In genomic region chr1:15028117-15028516, GRCh38 we compare ENCODE assay signal across 11 cellular contexts.
A peak's percentile ranks its signal among the peaks of the same experiment; 100 is the strongest.
DNase-seq lines count a peak whose midpoint lies in the region; ATAC-seq and TF ChIP-seq lines count a peak whose summit lies in the region.
"Had no signal": no experiment of that assay in that cellular context is flagged by ENCODE, and none has a peak within 500 bp of the region (broad histone marks: within the 10 kb centered on the region; RNA-seq: fewer than 3 reads in every experiment).

No MANE protein-coding gene starts in this region.

- H3K4me2 ChIP-seq in fibroblast of lung (ENCODE audit: extremely low read depth, insufficient read depth, low read length), result peak overlapping the region; percentile 52

- H3K36me3 Mint-ChIP-seq in MCF 10A (ENCODE audit: insufficient read depth, unreplicated experiment), result no peaks in the 10 kb centered on the region

- no peak overlapping the region for H2AFZ ChIP-seq in fibroblast of lung (ENCODE audit: low read length)

- no peaks in the 10 kb centered on the region for H3K79me2 ChIP-seq in fibroblast of lung (ENCODE audit: control insufficient read depth, insufficient read depth, low read length)

- TF ChIP-seq POLR2A in breast epithelium (IDR thresholded peaks at IDR 0.05), result no peak

- no peak for TF ChIP-seq CTCF in breast epithelium (IDR thresholded peaks at IDR 0.05)
- no peak for TF ChIP-seq CTCF in MCF 10A (IDR thresholded peaks at IDR 0.05; ENCODE audit: unreplicated experiment)
- TF ChIP-seq CTCF in fibroblast of lung (conservative IDR thresholded peaks at IDR 0.05 in 1 of 2, IDR thresholded peaks at IDR 0.05 in 1 of 2; ENCODE audit: low read depth in 1 of 2, low read length in 2 of 2), result no peak

- intact Hi-C loops in breast epithelium (cut with DNase I; ENCODE audit: low total_unique reads) (no loop called here), MCF 10A (cut with micrococcal nuclease) (loop anchor here (1.0 to 10.0 kb wide), 4 partner anchors 261 to 1061 kb away; no protein-coding TSS in a partner anchor)

- no peaks in the 10 kb centered on the region for H3K36me3 ChIP-seq in breast epithelium
- no peaks in the 10 kb centered on the region for H3K36me3 ChIP-seq in fibroblast of lung (ENCODE audit: control insufficient read depth, insufficient read depth, low read length)
- H3K36me3 ChIP-seq: colonic mucosa had no signal

- H3K4me1 ChIP-seq in breast epithelium (peaks cover 0 to 6% of the 10 kb centered on the region in 2 donors), fibroblast of lung (ENCODE audit: control insufficient read depth, extremely low read depth, insufficient read depth, low read length) (peaks cover 24% of the 10 kb centered on the region)

- H3K27ac Mint-ChIP-seq in MCF 10A (ENCODE audit: low read depth, unreplicated experiment), result no peak overlapping the region

- DNase-seq in breast epithelium (ENCODE audit: low spot score in 2 of 2) (peak in 1 of 2 donors; percentile 72), MCF 10A (ENCODE audit: unreplicated experiment) (no peak), fibroblast of lung (ENCODE audit: low read depth in 2 of 2) (peak; percentile 28 to 98), midbrain (lab: John Stamatoyannopoulos, UW) (peak; percentile 37), DMS153 treated with DMSO at 0.1 percent for 48 hours (lab: John Stamatoyannopoulos, UW; ENCODE audit: unreplicated experiment) (no peak)
- DNase-seq in activated naive CD4-positive, alpha-beta T cell treated with Interleukin-2 at 50 U/mL for 16 hours, result no peak
- DNase-seq in stimulated activated CD4-positive, alpha-beta T cell treated with anti-CD3 and anti-CD28 coated beads, Interleukin-2, amount 100 ng/mL, for 24 hours, result no peak

- POLR2A ChIA-PET in MCF 10A (lab: Yijun Ruan, JAX), result no interaction called here

- H3K27me3 Mint-ChIP-seq in MCF 10A (ENCODE audit: insufficient read depth, unreplicated experiment), result no peaks in the 10 kb centered on the region

- no peaks in the 10 kb centered on the region for H4K20me1 ChIP-seq in fibroblast of lung (ENCODE audit: control insufficient read depth, extremely low read depth, insufficient read depth, low read length)

- H3K4me3 ChIP-seq in breast epithelium, result no peak overlapping the region
- H3K4me3 ChIP-seq in fibroblast of lung (replicated peaks in 1 of 4; ENCODE audit: control extremely low read depth in 1 of 4, insufficient read depth in 1 of 4, low read depth in 3 of 4, low read length in 4 of 4), result no peak overlapping the region
- H3K4me3 ChIP-seq: colonic mucosa had no signal

- peaks cover 9% of the 10 kb centered on the region for H3K4me1 Mint-ChIP-seq in MCF 10A (ENCODE audit: insufficient read depth, unreplicated experiment)

- ATAC-seq in GM19467 (IDR thresholded peaks at IDR 0.05; ENCODE audit: unreplicated experiment), result no peak

- BruUV-seq in MCF 10A (replicated peaks; lab: Mats Ljungman, UMichigan), result no TSS peak

- H3K27me3 ChIP-seq in breast epithelium, result no peaks in the 10 kb centered on the region
- no peaks in the 10 kb centered on the region for H3K27me3 ChIP-seq in fibroblast of lung (ENCODE audit: control insufficient read depth, insufficient read depth, low read length)
- H3K27me3 ChIP-seq: colonic mucosa had no signal

- peak overlapping the region; percentile 54 to 75 for H3K27ac ChIP-seq in breast epithelium
- H3K27ac ChIP-seq in fibroblast of lung (ENCODE audit: insufficient read depth, low read length), result no peak overlapping the region
- H3K27ac ChIP-seq: 22Rv1, colonic mucosa had no signal

- no peaks in the 10 kb centered on the region for H3K9me3 ChIP-seq in breast epithelium
- H3K9me3 ChIP-seq in fibroblast of lung (ENCODE audit: control insufficient read depth, insufficient read depth, low read depth, low read length), result no peaks in the 10 kb centered on the region
- H3K9me3 ChIP-seq: colonic mucosa had no signal

- H3K9me3 Mint-ChIP-seq in MCF 10A (ENCODE audit: unreplicated experiment), result no peaks in the 10 kb centered on the region
- H3K9me3 Mint-ChIP-seq: neural crest cell had no signal

- H3K4me3 Mint-ChIP-seq in MCF 10A (ENCODE audit: unreplicated experiment), result no peak overlapping the region
- H3K4me3 Mint-ChIP-seq: neural crest cell had no signal

- CTCF ChIA-PET in MCF 10A (lab: Yijun Ruan, JAX), result interaction anchor here (0.6 to 3.1 kb wide), 38 partner anchors 9 to 1062 kb away, joined by 3 to 23 read pairs (median 4); no protein-coding TSS in a partner anchor

- no peak overlapping the region for H3K9ac ChIP-seq in fibroblast of lung (ENCODE audit: insufficient read depth, low read length)

Comparison
In these comparisons a context has a peak if more than half of its experiments do, and no peak if none do; other contexts are left out.
1. DNase-seq: peak in fibroblast of lung (2 of 2) and midbrain (single experiment); none in MCF 10A (single experiment), activated naive CD4-positive, alpha-beta T cell treated with Interleukin-2 at 50 U/mL for 16 hours (single experiment), DMS153 treated with DMSO at 0.1 percent for 48 hours (single experiment) and stimulated activated CD4-positive, alpha-beta T cell treated with anti-CD3 and anti-CD28 coated beads, Interleukin-2, amount 100 ng/mL, for 24 hours (0 of 2).